Comparison of ENCODE assay signal across 8 cellular contexts in the genomic region with DNA sequence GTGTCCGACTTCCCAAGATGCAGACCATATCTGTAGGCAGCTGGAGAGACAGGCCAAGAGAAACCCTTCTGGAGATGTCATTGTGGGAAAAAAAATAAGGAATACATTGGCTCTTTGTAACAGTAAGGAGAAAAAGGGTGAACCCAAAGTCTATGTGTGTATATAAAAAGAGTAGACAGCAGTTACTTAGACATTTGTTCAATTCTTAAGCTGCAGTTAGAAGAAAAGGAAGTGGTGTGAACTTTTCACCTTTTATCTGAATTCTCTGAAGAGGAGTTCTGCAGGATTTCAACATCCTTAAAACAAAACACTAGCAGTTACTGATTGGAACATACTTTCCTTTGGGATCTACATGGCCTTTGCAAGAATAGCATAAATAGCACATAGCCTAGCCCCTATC. TPM values are rescaled to one million over a fixed set of nuclear protein-coding genes. Genes with fewer than 3 reads are reported as not detected.
A peak's percentile ranks its signal among the peaks of the same experiment; 100 is the strongest.
DNase-seq lines count a peak whose midpoint lies in the region; ATAC-seq and TF ChIP-seq lines count a peak whose summit lies in the region.

No MANE protein-coding gene starts in this region.

- peak overlapping the region; percentile 90 for H3K4me3 Mint-ChIP-seq in CD8-positive, alpha-beta T cell
- peak overlapping the region; percentile 93 for H3K4me3 Mint-ChIP-seq in natural killer cell treated with Interleukin-12 subunit alpha and Interleukin-12 subunit beta and Interleukin-15 and Interleukin-18, amount 100 ng/mL, for 72 hours
- no peak overlapping the region for H3K4me3 Mint-ChIP-seq in type B pancreatic cell

- TF ChIP-seq CTCF in CD8-positive, alpha-beta T cell (IDR thresholded peaks at IDR 0.05): no peak
- no peak for TF ChIP-seq CTCF in cardiac fibroblast (IDR thresholded peaks at IDR 0.05; ENCODE audit: low read depth, low read length)
- no peak for TF ChIP-seq CTCF in type B pancreatic cell (conservative IDR thresholded peaks at IDR 0.05)

- intact Hi-C loops in CD8-positive, alpha-beta T cell (cut with DNase I, micrococcal nuclease): loop anchor here in 1 of 2 experiments (10.0 kb wide), 1 partner anchor 547 kb away; no protein-coding TSS in a partner anchor
- intact Hi-C loops in posterior cingulate gyrus (cut with DNase I): loop anchor here (10.0 kb wide), 1 partner anchor 63 kb away; no protein-coding TSS in a partner anchor

- no peak for ATAC-seq in CD8-positive, alpha-beta T cell
- no peak for ATAC-seq in natural killer cell treated with Interleukin-12 subunit alpha and Interleukin-12 subunit beta and Interleukin-15 and Interleukin-18, amount 100 ng/mL, for 72 hours
- no peak for ATAC-seq in HG02763 (IDR thresholded peaks at IDR 0.05; ENCODE audit: unreplicated experiment)

- H3K9me3 ChIP-seq in CD8-positive, alpha-beta T cell (ENCODE audit: low read length): no peaks in the 10 kb centered on the region

- POLR2A ChIA-PET in CD8-positive, alpha-beta T cell (lab: Charles Lee): interaction anchor here (1.2 to 8.7 kb wide), 7 partner anchors 11 to 109 kb away, joined by 3 to 99 read pairs (median 8); partner anchors contain the start of genes FAM117A, KAT7 and SLC35B1

- peak overlapping the region; percentile 100 for H3K27ac Mint-ChIP-seq in CD8-positive, alpha-beta T cell
- H3K27ac Mint-ChIP-seq in natural killer cell treated with Interleukin-12 subunit alpha and Interleukin-12 subunit beta and Interleukin-15 and Interleukin-18, amount 100 ng/mL, for 72 hours: peak overlapping the region; percentile 97 to 100
- no peak overlapping the region for H3K27ac Mint-ChIP-seq in type B pancreatic cell

- H3K4me1 Mint-ChIP-seq in CD8-positive, alpha-beta T cell (ENCODE audit: low read depth): peaks cover 92% of the 10 kb centered on the region
- H3K4me1 Mint-ChIP-seq in natural killer cell treated with Interleukin-12 subunit alpha and Interleukin-12 subunit beta and Interleukin-15 and Interleukin-18, amount 100 ng/mL, for 72 hours (ENCODE audit: low read depth in 2 of 2): peaks cover 78 to 84% of the 10 kb centered on the region in 2 donors
- peaks cover 20% of the 10 kb centered on the region for H3K4me1 Mint-ChIP-seq in type B pancreatic cell (ENCODE audit: unreplicated experiment)

- H3K27me3 ChIP-seq in CD8-positive, alpha-beta T cell (ENCODE audit: insufficient read depth, low read length): no peaks in the 10 kb centered on the region

- no peaks in the 10 kb centered on the region for H3K27me3 Mint-ChIP-seq in CD8-positive, alpha-beta T cell (ENCODE audit: low read depth)
- no peaks in the 10 kb centered on the region for H3K27me3 Mint-ChIP-seq in natural killer cell treated with Interleukin-12 subunit alpha and Interleukin-12 subunit beta and Interleukin-15 and Interleukin-18, amount 100 ng/mL, for 72 hours
- H3K27me3 Mint-ChIP-seq in type B pancreatic cell: no peaks in the 10 kb centered on the region

- no peak for DNase-seq in CD8-positive, alpha-beta T cell
- DNase-seq in MV-4-11 (lab: John Stamatoyannopoulos, UW) (peak; percentile 92), cardiac fibroblast (ENCODE audit: low read depth in 2 of 2) (peak; percentile 9 to 42), type B pancreatic cell (ENCODE audit: extremely low spot score, unreplicated experiment) (no peak), posterior cingulate gyrus (no peak), EL (no peak)
- DNase-seq in natural killer cell treated with Interleukin-12 subunit alpha and Interleukin-12 subunit beta and Interleukin-15 and Interleukin-18, amount 100 ng/mL, for 72 hours (ENCODE audit: low spot score): no peak

- no peaks in the 10 kb centered on the region for H3K36me3 ChIP-seq in CD8-positive, alpha-beta T cell (ENCODE audit: insufficient read depth, low read length)

- H3K4me3 ChIP-seq in CD8-positive, alpha-beta T cell (ENCODE audit: low read depth, low read length): peak overlapping the region; percentile 22
- H3K4me3 ChIP-seq in cardiac fibroblast (replicated peaks in 1 of 2; ENCODE audit: low read depth in 2 of 2, low read length in 2 of 2): no peak overlapping the region

- CTCF ChIA-PET in CD8-positive, alpha-beta T cell (lab: Charles Lee): interaction anchor here (0.9 to 1.6 kb wide), 7 partner anchors 10 to 54 kb away, joined by 3 to 8 read pairs (median 4); partner anchors contain the start of gene FAM117A

- peaks cover 93% of the 10 kb centered on the region for H3K4me1 ChIP-seq in CD8-positive, alpha-beta T cell (ENCODE audit: insufficient read depth, low read length)

- H3K9me3 Mint-ChIP-seq in CD8-positive, alpha-beta T cell: no peaks in the 10 kb centered on the region
- peaks cover 5% of the 10 kb centered on the region for H3K9me3 Mint-ChIP-seq in natural killer cell treated with Interleukin-12 subunit alpha and Interleukin-12 subunit beta and Interleukin-15 and Interleukin-18, amount 100 ng/mL, for 72 hours
- H3K9me3 Mint-ChIP-seq in type B pancreatic cell: no peaks in the 10 kb centered on the region

- peak overlapping the region; percentile 77 for H3K27ac ChIP-seq in CD8-positive, alpha-beta T cell (ENCODE audit: low read depth, low read length)

- H3K36me3 Mint-ChIP-seq in CD8-positive, alpha-beta T cell: peaks cover 13% of the 10 kb centered on the region
- peaks cover 8% of the 10 kb centered on the region for H3K36me3 Mint-ChIP-seq in natural killer cell treated with Interleukin-12 subunit alpha and Interleukin-12 subunit beta and Interleukin-15 and Interleukin-18, amount 100 ng/mL, for 72 hours
- peaks cover 4% of the 10 kb centered on the region for H3K36me3 Mint-ChIP-seq in type B pancreatic cell

RNA-seq across cellular contexts. Expression of gene FAM117A, which starts 21.7 kb away (rescaled TPM):
- 10 to 100 TPM; 23.4 to 28.7 TPM for total RNA-seq in CD8-positive, alpha-beta T cell
- total RNA-seq in natural killer cell treated with Interleukin-12 subunit alpha and Interleukin-12 subunit beta and Interleukin-15 and Interleukin-18, amount 100 ng/mL, for 72 hours: 10 to 100 TPM; 22.4 to 36.4 TPM
- total RNA-seq in type B pancreatic cell (ENCODE audit: low replicate concordance): 8.4 and 13.0 TPM in 2 replicates

RNA-seq across cellular contexts. Expression of gene SLC35B1, which starts 34.5 kb away (rescaled TPM):
- total RNA-seq in CD8-positive, alpha-beta T cell: 10 to 100 TPM; 57.7 to 64.2 TPM
- total RNA-seq in natural killer cell treated with Interleukin-12 subunit alpha and Interleukin-12 subunit beta and Interleukin-15 and Interleukin-18, amount 100 ng/mL, for 72 hours: 100 to 1,000 TPM in 1 of 2 donors, 10 to 100 TPM in 1; 90.9 to 115 TPM
- 65.2 and 71.7 TPM in 2 replicates for total RNA-seq in type B pancreatic cell (ENCODE audit: low replicate concordance)

RNA-seq across cellular contexts. Expression of gene KAT7, which starts 46.2 kb away (rescaled TPM):
- total RNA-seq in CD8-positive, alpha-beta T cell: 100 to 1,000 TPM; 170 to 189 TPM
- 10 to 100 TPM; 75.8 to 98.5 TPM for total RNA-seq in natural killer cell treated with Interleukin-12 subunit alpha and Interleukin-12 subunit beta and Interleukin-15 and Interleukin-18, amount 100 ng/mL, for 72 hours
- total RNA-seq in type B pancreatic cell (ENCODE audit: low replicate concordance): 49.0 and 64.0 TPM in 2 replicates

Comparison
In these comparisons a context has a peak if more than half of its experiments do, and no peak if none do; other contexts are left out.
1. DNase-seq: peak in MV-4-11 (single experiment) and cardiac fibroblast (2 of 2); none in CD8-positive, alpha-beta T cell (0 of 7), natural killer cell treated with Interleukin-12 subunit alpha and Interleukin-12 subunit beta and Interleukin-15 and Interleukin-18, amount 100 ng/mL, for 72 hours (single experiment), type B pancreatic cell (single experiment), posterior cingulate gyrus (0 of 10) and EL (single experiment).